1 cellular context compared by ENCODE assay signal in genomic region chr10:43053825-43054224, GRCh38.
TF ChIP-seq lines count a peak whose summit lies in the region.

No MANE protein-coding gene starts in this region.

TF ChIP-seq in GM23338, 12 proteins besides CTCF, POLR2A, EP300 and RAD21 (continued from another document):
- TF ChIP-seq ZNF462 (CRISPR knock-in tag; IDR thresholded peaks at IDR 0.05) (no peak), NANOG (IDR thresholded peaks at IDR 0.05; ENCODE audit: borderline replicate concordance) (no peak)
